In genomic region chr19:6723108-6723618, GRCh38 we compare ENCODE assay signal across 1 cellular context.
A peak's percentile ranks its signal among the peaks of the same experiment; 100 is the strongest.
TF ChIP-seq lines count a peak whose summit lies in the region.

No MANE protein-coding gene starts in this region.

TF ChIP-seq in HepG2, 621 proteins besides CTCF, POLR2A, EP300 and RAD21 (continued from another document and continues in another):
- TF ChIP-seq RERE (CRISPR knock-in tag; IDR thresholded peaks at IDR 0.05; ENCODE audit: low read depth): peak; percentile 73
- TF ChIP-seq KLF16 (CRISPR knock-in tag; IDR thresholded peaks at IDR 0.05): peak in 1 of 2 experiments; percentile 97; a peak in 2 of 4 replicates
- TF ChIP-seq TEAD3 (CRISPR knock-in tag; optimal IDR thresholded peaks at IDR 0.05; ENCODE audit: borderline replicate concordance): peak; percentile 91
- no peak; the same call in 1 of the 2 replicates for TF ChIP-seq ELF4 (CRISPR knock-in tag; IDR thresholded peaks at IDR 0.05; ENCODE audit: borderline replicate concordance)
- peak; percentile 58; the same call in 1 of the 2 replicates for TF ChIP-seq ZNF766 (CRISPR knock-in tag; IDR thresholded peaks at IDR 0.05; ENCODE audit: borderline replicate concordance)
- no peak for TF ChIP-seq PHF20 (CRISPR knock-in tag; IDR thresholded peaks at IDR 0.05)
- TF ChIP-seq SRF (IDR thresholded peaks at IDR 0.05; ENCODE audit: low read depth, low read length): no peak
- TF ChIP-seq CEBPG (CRISPR knock-in tag; IDR thresholded peaks at IDR 0.05): peak; percentile 99
- TF ChIP-seq ZHX2 (IDR thresholded peaks at IDR 0.05; ENCODE audit: low read depth): no peak
- TF ChIP-seq ZHX2 (CRISPR knock-in tag; IDR thresholded peaks at IDR 0.05; ENCODE audit: borderline replicate concordance): no peak
- peak; percentile 15; the same call in 1 of the 2 replicates for TF ChIP-seq NFKB2 (CRISPR knock-in tag; IDR thresholded peaks at IDR 0.05; ENCODE audit: borderline replicate concordance)
- TF ChIP-seq ZNF703 (CRISPR knock-in tag; IDR thresholded peaks at IDR 0.05; ENCODE audit: borderline replicate concordance): no peak
- peak; percentile 29; the same call in 1 of the 2 replicates for TF ChIP-seq ZNF644 (CRISPR knock-in tag; IDR thresholded peaks at IDR 0.05; ENCODE audit: low read depth)
- TF ChIP-seq NKX3-1 (CRISPR knock-in tag; IDR thresholded peaks at IDR 0.05): peak; percentile 18; the same call in 1 of the 2 replicates
- peak; percentile 65; the same call in 1 of the 2 replicates for TF ChIP-seq DPF2 (CRISPR knock-in tag; IDR thresholded peaks at IDR 0.05; ENCODE audit: borderline replicate concordance, low read depth)
- TF ChIP-seq ZBTB37 (CRISPR knock-in tag; IDR thresholded peaks at IDR 0.05): no peak
- TF ChIP-seq MATR3 (CRISPR knock-in tag; IDR thresholded peaks at IDR 0.05): no peak
- TF ChIP-seq ATF7 (IDR thresholded peaks at IDR 0.05): no peak
- TF ChIP-seq ATF7 (CRISPR knock-in tag; IDR thresholded peaks at IDR 0.05): no peak
- no peak for TF ChIP-seq ZNF136 (CRISPR knock-in tag; IDR thresholded peaks at IDR 0.05; ENCODE audit: low read depth)
- no peak for TF ChIP-seq GPBP1L1 (CRISPR knock-in tag; IDR thresholded peaks at IDR 0.05)
- TF ChIP-seq ZNF615 (CRISPR knock-in tag; IDR thresholded peaks at IDR 0.05; ENCODE audit: borderline replicate concordance): no peak
- no peak for TF ChIP-seq ZZZ3 (CRISPR knock-in tag; IDR thresholded peaks at IDR 0.05; ENCODE audit: borderline replicate concordance)
- 0 out of 2 replicates have a peak, but pooled peaks have one; percentile 41 for TF ChIP-seq ZNF329 (CRISPR knock-in tag; IDR thresholded peaks at IDR 0.05; ENCODE audit: low read depth)
- peak; percentile 84 for TF ChIP-seq ZNF350 (CRISPR knock-in tag; IDR thresholded peaks at IDR 0.05; ENCODE audit: borderline replicate concordance, low read depth)
- TF ChIP-seq ZNF552 (CRISPR knock-in tag; IDR thresholded peaks at IDR 0.05; ENCODE audit: borderline replicate concordance): no peak
- no peak for TF ChIP-seq SCMH1 (CRISPR knock-in tag; IDR thresholded peaks at IDR 0.05; ENCODE audit: borderline replicate concordance)
- peak; percentile 81 for TF ChIP-seq ZBTB7B (CRISPR knock-in tag; IDR thresholded peaks at IDR 0.05)
- 0 out of 2 replicates have a peak, but pooled peaks have one; percentile 64 for TF ChIP-seq ZNF792 (CRISPR knock-in tag; IDR thresholded peaks at IDR 0.05)
- TF ChIP-seq MAZ (IDR thresholded peaks at IDR 0.05; ENCODE audit: borderline replicate concordance, low read depth, low read length): no peak
- TF ChIP-seq MAZ (CRISPR knock-in tag; IDR thresholded peaks at IDR 0.05; ENCODE audit: low read depth): 0 out of 2 replicates have a peak, but pooled peaks have one; percentile 46
- TF ChIP-seq ZBTB38 (CRISPR knock-in tag; IDR thresholded peaks at IDR 0.05): 0 out of 2 replicates have a peak, but pooled peaks have one; percentile 16
- TF ChIP-seq ZNF253 (CRISPR knock-in tag; IDR thresholded peaks at IDR 0.05; ENCODE audit: borderline replicate concordance): no peak
- peak; percentile 63 for TF ChIP-seq NFIC (IDR thresholded peaks at IDR 0.05; ENCODE audit: low read length)
- TF ChIP-seq ZBTB25 (CRISPR knock-in tag; IDR thresholded peaks at IDR 0.05): 0 out of 2 replicates have a peak, but pooled peaks have one; percentile 27
- peak; percentile 48 for TF ChIP-seq ZEB1 (IDR thresholded peaks at IDR 0.05; ENCODE audit: insufficient replicate concordance, low read depth)
- TF ChIP-seq E2F1 (CRISPR knock-in tag; IDR thresholded peaks at IDR 0.05): no peak
- no peak; the same call in 1 of the 2 replicates for TF ChIP-seq ZNF232 (CRISPR knock-in tag; IDR thresholded peaks at IDR 0.05; ENCODE audit: borderline replicate concordance)
- TF ChIP-seq ZNF263 (CRISPR knock-in tag; IDR thresholded peaks at IDR 0.05): peak; percentile 40; the same call in 1 of the 2 replicates
- TF ChIP-seq RARA (CRISPR knock-in tag; IDR thresholded peaks at IDR 0.05): peak; percentile 90
- TF ChIP-seq TFE3 (CRISPR knock-in tag; IDR thresholded peaks at IDR 0.05): peak; percentile 73; the same call in 1 of the 2 replicates
- no peak for TF ChIP-seq ATAD3A (CRISPR knock-in tag; IDR thresholded peaks at IDR 0.05)
- peak; percentile 70; the same call in 1 of the 2 replicates for TF ChIP-seq NR2F2 (IDR thresholded peaks at IDR 0.05; ENCODE audit: borderline replicate concordance, low read depth)
- peak; percentile 38; the same call in 1 of the 2 replicates for TF ChIP-seq PPARG (CRISPR knock-in tag; conservative IDR thresholded peaks at IDR 0.05)
